ENCODE assay signal across 11 cellular contexts in genomic region chr5:31993182-31993961, GRCh38.
DNase-seq lines count a peak whose midpoint lies in the region; ATAC-seq and TF ChIP-seq lines count a peak whose summit lies in the region.
"Had no signal": no experiment of that assay in that cellular context is flagged by ENCODE, and none has a peak within 500 bp of the region (broad histone marks: within the 10 kb centered on the region; RNA-seq: fewer than 3 reads in every experiment).

No MANE protein-coding gene starts in this region.

- no peak for ATAC-seq in GM23338
- ATAC-seq in HG02763 (IDR thresholded peaks at IDR 0.05; ENCODE audit: unreplicated experiment), result no peak
- no peak for ATAC-seq in CD8-positive, alpha-beta T cell

- peaks cover 40% of the 10 kb centered on the region for H3K4me1 Mint-ChIP-seq in GM23338
- peaks cover 8% of the 10 kb centered on the region for H3K4me1 Mint-ChIP-seq in CD8-positive, alpha-beta T cell (ENCODE audit: low read depth)

- H3K36me3 ChIP-seq in GM23338 (ENCODE audit: insufficient read depth), result no peaks in the 10 kb centered on the region
- H3K36me3 ChIP-seq in MM.1S (replicated peaks; ENCODE audit: insufficient read depth, low read length), result no peaks in the 10 kb centered on the region
- no peaks in the 10 kb centered on the region for H3K36me3 ChIP-seq in BE2C
- no peaks in the 10 kb centered on the region for H3K36me3 ChIP-seq in CD8-positive, alpha-beta T cell (ENCODE audit: insufficient read depth, low read length)

- no peak overlapping the region for H3K4me3 ChIP-seq in GM23338
- no peak overlapping the region for H3K4me3 ChIP-seq in MM.1S (ENCODE audit: low read length)
- no peak overlapping the region for H3K4me3 ChIP-seq in BE2C (ENCODE audit: low read depth, low read length)
- H3K4me3 ChIP-seq in CD8-positive, alpha-beta T cell (ENCODE audit: low read depth, low read length), result no peak overlapping the region

- peak overlapping the region; percentile 58 for H3K27ac ChIP-seq in GM23338 (ENCODE audit: low read depth)
- no peak overlapping the region for H3K27ac ChIP-seq in MM.1S (ENCODE audit: low read length)
- H3K27ac ChIP-seq in CD8-positive, alpha-beta T cell (ENCODE audit: low read depth, low read length), result no peak overlapping the region

- H3K36me3 Mint-ChIP-seq in GM23338 (ENCODE audit: low read depth), result peaks cover 5% of the 10 kb centered on the region; the same call in 2 of the 3 replicates
- no peaks in the 10 kb centered on the region for H3K36me3 Mint-ChIP-seq in CD8-positive, alpha-beta T cell

- CTCF ChIA-PET in CD8-positive, alpha-beta T cell (lab: Charles Lee), result no interaction called here

- H3K9me2 ChIP-seq in GM23338 (ENCODE audit: insufficient read depth) (peaks cover 18% of the 10 kb centered on the region; the same call in 1 of the 2 replicates), MM.1S (replicated peaks; ENCODE audit: insufficient read depth, low read length) (no peaks in the 10 kb centered on the region)

- peak; percentile 75 for DNase-seq in GM04503 (ENCODE audit: low read depth)
- no peak for DNase-seq in GM23338 (ENCODE audit: low spot score)
- no peak for DNase-seq in MM.1S
- DNase-seq in iris pigment epithelial cell (ENCODE audit: low read depth), result peak; percentile 71
- DNase-seq in BE2C, result no peak
- no peak for DNase-seq in CD8-positive, alpha-beta T cell
- no peak for DNase-seq in NCI-H1436 (lab: John Stamatoyannopoulos, UW)
- DNase-seq: activated T-cell treated with anti-CD3 and anti-CD28 coated beads, Interleukin-2, amount 50 U/mL, for 1 hour; GOT3; stimulated activated CD4-positive, alpha-beta T cell treated with anti-CD3 and anti-CD28 coated beads, Interleukin-4, amount 100 ng/mL, for 4 hours had no signal

- H3F3A ChIP-seq in GM23338 (replicated peaks; ENCODE audit: low read depth) (no peaks in the 10 kb centered on the region), MM.1S (ENCODE audit: insufficient read depth, low read length) (no peaks in the 10 kb centered on the region)

- H3K9me3 ChIP-seq in MM.1S (replicated peaks; ENCODE audit: insufficient read depth, low read length) (no peaks in the 10 kb centered on the region), BE2C (no peaks in the 10 kb centered on the region)
- H3K9me3 ChIP-seq in CD8-positive, alpha-beta T cell (ENCODE audit: low read length), result no peaks in the 10 kb centered on the region

- H3K27ac Mint-ChIP-seq in GM23338, result peak overlapping the region; percentile 65
- H3K27ac Mint-ChIP-seq in CD8-positive, alpha-beta T cell, result no peak overlapping the region

- H3K79me2 ChIP-seq in GM23338 (replicated peaks; ENCODE audit: insufficient read depth) (no peaks in the 10 kb centered on the region), MM.1S (ENCODE audit: low read length) (no peaks in the 10 kb centered on the region)

- no peak overlapping the region for H3K4me3 Mint-ChIP-seq in GM23338
- H3K4me3 Mint-ChIP-seq in CD8-positive, alpha-beta T cell, result no peak overlapping the region

- H3K4me2 ChIP-seq in GM23338, result peak overlapping the region; percentile 10
- H3K4me2 ChIP-seq in MM.1S (ENCODE audit: low read depth, low read length), result peak overlapping the region; percentile 9; the same call in 1 of the 2 replicates

- H3K4me1 ChIP-seq in GM23338 (ENCODE audit: insufficient read depth) (peaks cover 52% of the 10 kb centered on the region), MM.1S (ENCODE audit: low read length) (no peaks in the 10 kb centered on the region), BE2C (no peaks in the 10 kb centered on the region)
- H3K4me1 ChIP-seq in CD8-positive, alpha-beta T cell (ENCODE audit: insufficient read depth, low read length), result peaks cover 15% of the 10 kb centered on the region

- H3K9me3 Mint-ChIP-seq in GM23338, result no peaks in the 10 kb centered on the region; the same call in 2 of the 3 replicates
- H3K9me3 Mint-ChIP-seq in CD8-positive, alpha-beta T cell, result no peaks in the 10 kb centered on the region

- H3K27me3 ChIP-seq in GM23338 (ENCODE audit: insufficient read depth), result no peaks in the 10 kb centered on the region
- H3K27me3 ChIP-seq in MM.1S (replicated peaks; ENCODE audit: insufficient read depth, low read length), result no peaks in the 10 kb centered on the region
- H3K27me3 ChIP-seq in BE2C, result no peaks in the 10 kb centered on the region
- H3K27me3 ChIP-seq in CD8-positive, alpha-beta T cell (ENCODE audit: insufficient read depth, low read length), result no peaks in the 10 kb centered on the region

- H3K27me3 Mint-ChIP-seq in GM23338 (ENCODE audit: insufficient read depth, low read depth, poor library complexity), result peaks cover 7% of the 10 kb centered on the region
- H3K27me3 Mint-ChIP-seq in CD8-positive, alpha-beta T cell (ENCODE audit: low read depth), result no peaks in the 10 kb centered on the region

- H3K9ac ChIP-seq in MM.1S (ENCODE audit: low read length), result no peak overlapping the region

- H2AFZ ChIP-seq in GM23338 (no peak overlapping the region), MM.1S (ENCODE audit: low read length) (no peak overlapping the region)

- POLR2A ChIA-PET in CD8-positive, alpha-beta T cell (lab: Charles Lee), result no interaction called here

- H4K20me1 ChIP-seq in GM23338 (replicated peaks; ENCODE audit: insufficient read depth) (no peaks in the 10 kb centered on the region), MM.1S (ENCODE audit: insufficient read depth, low read length) (no peaks in the 10 kb centered on the region)

- TF ChIP-seq CTCF in GM23338 (conservative IDR thresholded peaks at IDR 0.05; ENCODE audit: low read depth in 2 of 2) (no peak), MM.1S (IDR thresholded peaks at IDR 0.05; ENCODE audit: low read length) (no peak), BE2C (IDR thresholded peaks at IDR 0.05; ENCODE audit: low read depth, low read length) (no peak)
- TF ChIP-seq CTCF in CD8-positive, alpha-beta T cell (IDR thresholded peaks at IDR 0.05), result no peak

- intact Hi-C loops in CD8-positive, alpha-beta T cell (cut with DNase I, micrococcal nuclease), result no loop called here

TF ChIP-seq in GM23338, 12 proteins besides CTCF, POLR2A, EP300 and RAD21:
- TF ChIP-seq ZNF331 (CRISPR knock-in tag; IDR thresholded peaks at IDR 0.05; ENCODE audit: low read depth), result no peak

Comparison
In these comparisons a context has a peak if more than half of its experiments do, and no peak if none do; other contexts are left out.
1. DNase-seq: peak in GM04503 (single experiment) and iris pigment epithelial cell (single experiment); none in GM23338 (single experiment), MM.1S (single experiment), BE2C (single experiment), CD8-positive, alpha-beta T cell (0 of 7) and NCI-H1436 (single experiment).